In the genomic region with DNA sequence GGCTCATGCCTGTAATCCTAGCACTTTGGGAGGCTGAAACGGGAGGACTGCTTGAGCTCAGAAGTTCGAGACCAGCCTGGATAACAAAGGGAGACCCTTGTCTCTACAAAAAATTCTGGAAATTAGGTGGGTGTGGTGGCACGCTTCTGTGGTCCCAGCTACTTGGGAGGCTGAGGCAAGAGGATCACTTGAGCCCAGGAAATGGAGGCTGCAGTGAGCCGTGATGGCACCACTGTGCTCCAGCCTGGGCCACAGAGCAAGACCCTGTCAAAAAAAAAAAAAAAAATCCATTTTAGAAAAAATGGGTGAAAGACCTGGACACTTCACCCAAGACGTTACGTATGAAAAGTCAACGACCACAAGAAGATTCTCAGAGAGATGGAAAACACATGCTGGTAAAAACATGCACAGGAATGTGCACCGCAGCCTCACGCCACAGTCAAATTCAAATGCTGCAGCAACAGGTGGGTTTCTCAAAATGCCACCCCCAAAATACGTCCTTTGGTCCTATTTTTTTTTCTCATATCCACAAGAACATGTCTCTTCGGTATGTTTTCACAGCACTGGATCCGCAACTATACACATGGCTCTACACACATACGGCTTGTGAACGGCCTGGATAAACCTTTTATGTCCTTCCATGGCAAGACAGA, we compare ENCODE assay signal across 25 cellular contexts. TPM values are rescaled to one million over a fixed set of nuclear protein-coding genes. Genes with fewer than 3 reads are reported as not detected.
A peak's percentile ranks its signal among the peaks of the same experiment; 100 is the strongest.
DNase-seq lines count a peak whose midpoint lies in the region; ATAC-seq and TF ChIP-seq lines count a peak whose summit lies in the region.
"Had no signal": no experiment of that assay in that cellular context is flagged by ENCODE, and none has a peak within 500 bp of the region (broad histone marks: within the 10 kb centered on the region; RNA-seq: fewer than 3 reads in every experiment).

No MANE protein-coding gene starts in this region.

- no peak overlapping the region for H3K27ac ChIP-seq in CD4-positive, alpha-beta memory T cell (ENCODE audit: low read depth, low read length)
- no peak overlapping the region for H3K27ac ChIP-seq in caudate nucleus (ENCODE audit: low read depth, low read length)
- H3K27ac ChIP-seq: ascending aorta, hepatocyte, left lung, prostate gland had no signal

- H3K4me3 ChIP-seq in CD4-positive, alpha-beta memory T cell (ENCODE audit: low read length in 2 of 2): no peak overlapping the region
- H3K4me3 ChIP-seq: ascending aorta, dorsolateral prefrontal cortex, hepatocyte, left lung, prostate gland, skin epidermis, tibial nerve had no signal

- no peaks in the 10 kb centered on the region for H3K9me3 ChIP-seq in CD4-positive, alpha-beta memory T cell (ENCODE audit: control insufficient read depth in 1 of 2, low read length in 2 of 2)
- H3K9me3 ChIP-seq: ascending aorta, left lung, prostate gland, tibial nerve had no signal

- H3K9me3 Mint-ChIP-seq in CD4-positive, alpha-beta memory T cell: peaks cover 0 to 2% (median 0%) of the 10 kb centered on the region in 8 donors
- H3K9me3 Mint-ChIP-seq in Calu3 (ENCODE audit: low read depth, unreplicated experiment) (no peaks in the 10 kb centered on the region), activated B cell treated with CpG ODN at 0.5 μM for 24 hours (no peaks in the 10 kb centered on the region), naive B cell (no peaks in the 10 kb centered on the region)

- ATAC-seq in activated B cell treated with CpG ODN at 0.5 μM for 24 hours (ENCODE audit: low read depth): no peak
- ATAC-seq in naive B cell (ENCODE audit: low read depth in 2 of 2): no peak
- ATAC-seq: left lung; stimulated activated naive CD8-positive, alpha-beta T cell treated with anti-CD3 and anti-CD28 coated beads, Interleukin-15, Interleukin-2, amounts not matched to agents 100 U/mL and 50 U/mL, for 24 hours had no signal

- peak overlapping the region; percentile 37 to 88 (median 75) for H3K27ac Mint-ChIP-seq in CD4-positive, alpha-beta memory T cell
- H3K27ac Mint-ChIP-seq in Calu3 (ENCODE audit: unreplicated experiment): peak overlapping the region; percentile 37
- H3K27ac Mint-ChIP-seq in activated B cell treated with CpG ODN at 0.5 μM for 24 hours: peak overlapping the region; percentile 24
- H3K27ac Mint-ChIP-seq in naive B cell: peak overlapping the region in 4 of 6 donors; percentile 24 to 82 (median 62)

- intact Hi-C loops in CD4-positive, alpha-beta memory T cell (cut with micrococcal nuclease): no loop called here
- intact Hi-C loops in Calu3 (cut with micrococcal nuclease; ENCODE audit: unreplicated experiment) (no loop called here), activated B cell treated with CpG ODN at 0.5 μM for 24 hours (cut with micrococcal nuclease) (no loop called here)

- TF ChIP-seq CTCF in Calu3 (IDR thresholded peaks at IDR 0.05; ENCODE audit: unreplicated experiment) (no peak), activated B cell treated with CpG ODN at 0.5 μM for 24 hours (IDR thresholded peaks at IDR 0.05) (no peak)

- H3K4me1 Mint-ChIP-seq in CD4-positive, alpha-beta memory T cell: peaks cover 20 to 32% (median 30%) of the 10 kb centered on the region in 4 donors
- H3K4me1 Mint-ChIP-seq in Calu3 (ENCODE audit: low read depth, unreplicated experiment) (no peaks in the 10 kb centered on the region), activated B cell treated with CpG ODN at 0.5 μM for 24 hours (peaks cover 6% of the 10 kb centered on the region), naive B cell (peaks cover 7 to 27% (median 19%) of the 10 kb centered on the region in 3 donors)

- BruUV-seq in Calu3 (replicated peaks; lab: Mats Ljungman, UMichigan): no TSS peak

- no peak overlapping the region for H3K4me3 Mint-ChIP-seq in CD4-positive, alpha-beta memory T cell
- no peak overlapping the region for H3K4me3 Mint-ChIP-seq in Calu3 (ENCODE audit: low read depth, unreplicated experiment)
- H3K4me3 Mint-ChIP-seq in activated B cell treated with CpG ODN at 0.5 μM for 24 hours: no peak overlapping the region
- no peak overlapping the region for H3K4me3 Mint-ChIP-seq in naive B cell
- H3K4me3 Mint-ChIP-seq: activated CD4-positive, alpha-beta T cell treated with anti-CD3 and anti-CD28 coated beads, Interleukin-2, amount 10 ng/mL, durations not matched to agents 7 days and 5 days had no signal

- peaks cover 10% of the 10 kb centered on the region for H3K4me1 ChIP-seq in CD4-positive, alpha-beta memory T cell (ENCODE audit: insufficient read depth, low read length)
- H3K4me1 ChIP-seq: ascending aorta, left lung had no signal

- CTCF ChIA-PET in CD4-positive, alpha-beta memory T cell (lab: Charles Lee; ENCODE audit: partially characterized antibody): interaction anchor here (0.8 kb wide), 1 partner anchor 45 kb away, joined by 3 read pairs; no protein-coding TSS in a partner anchor
- CTCF ChIA-PET in Calu3 (lab: Charles Lee): no interaction called here
- CTCF ChIA-PET in activated B cell treated with CpG ODN at 0.5 μM for 24 hours (lab: Charles Lee): no interaction called here

- peaks cover 60 to 77% of the 10 kb centered on the region in 2 donors for H3K36me3 Mint-ChIP-seq in CD4-positive, alpha-beta memory T cell
- peaks cover 77% of the 10 kb centered on the region for H3K36me3 Mint-ChIP-seq in Calu3 (ENCODE audit: insufficient read depth, unreplicated experiment)
- H3K36me3 Mint-ChIP-seq in activated B cell treated with CpG ODN at 0.5 μM for 24 hours (ENCODE audit: low read depth): peaks cover 81% of the 10 kb centered on the region
- peaks cover 21 to 31% of the 10 kb centered on the region in 2 donors for H3K36me3 Mint-ChIP-seq in naive B cell

- H3K36me3 ChIP-seq in CD4-positive, alpha-beta memory T cell (ENCODE audit: insufficient read depth, low read length): peaks cover 75% of the 10 kb centered on the region

- DNase-seq in CD4-positive, alpha-beta memory T cell: no peak
- DNase-seq in Calu3 (no peak), activated B cell treated with CpG ODN at 0.5 μM for 24 hours (no peak), naive B cell (no peak), NOMO-1 (lab: John Stamatoyannopoulos, UW; ENCODE audit: unreplicated experiment in 2 of 2) (no peak), caudate nucleus (lab: John Stamatoyannopoulos, UW) (no peak)
- no peak for DNase-seq in stimulated activated CD4-positive, alpha-beta T cell treated with anti-CD3 and anti-CD28 coated beads, Interleukin-4, amount 100 ng/mL, for 4 hours
- DNase-seq: activated CD4-positive, alpha-beta T cell treated with anti-CD3 and anti-CD28 coated beads, Interleukin-2, amount 10 ng/mL, durations not matched to agents 7 days and 5 days; DMS79 treated with DMSO at 0.1 percent for 48 hours; dorsolateral prefrontal cortex; erythroblast; foreskin fibroblast; midbrain; NCI-H1092; NCI-H187 treated with DMSO at 0.1 percent for 48 hours; NCI-H748 treated with DMSO at 0.1 percent for 48 hours; SHP77 treated with DMSO at 0.1 percent for 48 hours; stimulated activated naive CD8-positive, alpha-beta T cell treated with anti-CD3 and anti-CD28 coated beads, Interleukin-15, Interleukin-2, amounts not matched to agents 100 U/mL and 50 U/mL, for 24 hours; T-helper 1 cell had no signal

- H3K27me3 Mint-ChIP-seq in CD4-positive, alpha-beta memory T cell: no peaks in the 10 kb centered on the region
- H3K27me3 Mint-ChIP-seq in Calu3 (ENCODE audit: unreplicated experiment): no peaks in the 10 kb centered on the region
- no peaks in the 10 kb centered on the region for H3K27me3 Mint-ChIP-seq in activated B cell treated with CpG ODN at 0.5 μM for 24 hours
- H3K27me3 Mint-ChIP-seq in naive B cell: no peaks in the 10 kb centered on the region
- H3K27me3 Mint-ChIP-seq: activated CD4-positive, alpha-beta T cell treated with anti-CD3 and anti-CD28 coated beads, Interleukin-2, amount 10 ng/mL, durations not matched to agents 7 days and 5 days had no signal

- H3K27me3 ChIP-seq in CD4-positive, alpha-beta memory T cell (ENCODE audit: insufficient read depth, low read length): no peaks in the 10 kb centered on the region
- H3K27me3 ChIP-seq: ascending aorta, dorsolateral prefrontal cortex, hepatocyte, left lung, tibial nerve had no signal

- POLR2A ChIA-PET in CD4-positive, alpha-beta memory T cell (lab: Charles Lee; ENCODE audit: partially characterized antibody): interaction anchor here (0.6 to 1.0 kb wide), 6 partner anchors 11 to 331 kb away, joined by 3 to 4 read pairs (median 3); no protein-coding TSS in a partner anchor
- POLR2A ChIA-PET in activated B cell treated with CpG ODN at 0.5 μM for 24 hours (lab: Charles Lee): interaction anchor here (1.5 kb wide), 1 partner anchor 10 kb away, joined by 4 read pairs; no protein-coding TSS in a partner anchor

RNA-seq across cellular contexts. Expression of a gene that starts 17.1 kb away (rescaled TPM):
- total RNA-seq in CD4-positive, alpha-beta memory T cell: 100 to 1,000 TPM; 182 TPM
- 10 to 100 TPM; 31.6 to 77.2 TPM for polyA plus RNA-seq in CD4-positive, alpha-beta memory T cell
- 157 and 160 TPM in 2 replicates for total RNA-seq in Calu3 (2022)
- 147 and 170 TPM in 2 replicates for total RNA-seq in activated B cell treated with CpG ODN at 0.5 μM for 24 hours
- 10 to 100 TPM; 27.7 to 78.6 (median 63.4) TPM for polyA plus RNA-seq in naive B cell (ENCODE audit: low read depth in 6 of 6)

RNA-seq across cellular contexts. Expression of a gene that starts 27.5 kb away (rescaled TPM):
- total RNA-seq in CD4-positive, alpha-beta memory T cell: 10 to 100 TPM; 30.3 to 31.4 TPM
- 1 to 10 TPM; 1.4 to 5.6 TPM for polyA plus RNA-seq in CD4-positive, alpha-beta memory T cell
- total RNA-seq in Calu3 (2022) (44.7 and 47.2 TPM in 2 replicates), activated B cell treated with CpG ODN at 0.5 μM for 24 hours (24.6 and 26.5 TPM in 2 replicates)
- 1 to 10 TPM; 1.9 to 3.6 (median 1.9) TPM for polyA plus RNA-seq in naive B cell (ENCODE audit: low read depth in 6 of 6)

RNA-seq across cellular contexts. Expression of a gene that starts 43.7 kb away (rescaled TPM):
- total RNA-seq in CD4-positive, alpha-beta memory T cell: 10 to 100 TPM; 80.5 to 88.7 TPM
- polyA plus RNA-seq in CD4-positive, alpha-beta memory T cell: 10 to 100 TPM; 41.6 to 43.6 TPM
- total RNA-seq in Calu3 (2022) (69.9 and 76.8 TPM in 2 replicates), activated B cell treated with CpG ODN at 0.5 μM for 24 hours (56.6 TPM in 2 replicates)
- polyA plus RNA-seq in naive B cell (ENCODE audit: low read depth in 6 of 6): 10 to 100 TPM; 15.9 to 31.8 (median 26.5) TPM

Comparison
In these comparisons a context has a peak if more than half of its experiments do, and no peak if none do; other contexts are left out.
1. H3K27ac Mint-ChIP-seq: peak in every context shown above with its lines; median percentile 75 in CD4-positive, alpha-beta memory T cell; 62 in naive B cell; 37 in Calu3; 24 in activated B cell treated with CpG ODN at 0.5 μM for 24 hours.